Comparison of ENCODE assay signal across 12 cellular contexts in the genomic region with DNA sequence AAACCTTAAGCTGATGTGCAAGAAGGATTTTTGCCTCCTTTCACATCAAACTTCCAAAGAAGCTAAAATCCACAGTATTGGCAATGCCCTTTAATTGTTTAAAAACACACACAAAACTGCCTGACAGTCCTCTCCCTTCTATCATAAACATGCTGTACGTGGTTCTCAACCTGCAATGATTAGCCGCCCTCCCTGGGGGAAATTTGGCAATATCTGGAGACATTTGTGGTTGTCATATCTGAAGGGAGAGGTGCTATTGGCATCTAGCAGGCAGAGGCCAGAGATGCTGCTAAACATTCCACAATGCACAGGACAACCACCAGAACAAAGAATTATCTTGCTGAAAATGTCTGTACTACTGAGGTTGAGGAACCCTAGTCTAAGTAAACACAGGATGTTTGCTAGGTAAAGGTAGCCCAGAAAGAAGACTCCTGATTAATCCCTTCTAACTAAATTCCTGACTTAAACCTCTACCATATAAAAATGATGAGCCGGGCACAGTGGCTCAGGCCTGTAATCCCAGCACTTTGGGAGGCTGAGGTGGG. TPM values are rescaled to one million over a fixed set of nuclear protein-coding genes. Genes with fewer than 3 reads are reported as not detected.
DNase-seq lines count a peak whose midpoint lies in the region; ATAC-seq and TF ChIP-seq lines count a peak whose summit lies in the region.
"Had no signal": no experiment of that assay in that cellular context is flagged by ENCODE, and none has a peak within 500 bp of the region (broad histone marks: within the 10 kb centered on the region; RNA-seq: fewer than 3 reads in every experiment).

No MANE protein-coding gene starts in this region.

- no peaks in the 10 kb centered on the region for H3K79me2 ChIP-seq in parathyroid adenoma

- no peaks in the 10 kb centered on the region for H3K36me3 ChIP-seq in CD8-positive, alpha-beta T cell (ENCODE audit: insufficient read depth, low read length)
- H3K36me3 ChIP-seq in Panc1 (ENCODE audit: control insufficient read depth, insufficient read depth, low read length): no peaks in the 10 kb centered on the region
- no peaks in the 10 kb centered on the region for H3K36me3 ChIP-seq in endodermal cell (ENCODE audit: control insufficient read depth, insufficient read depth, low read length)
- H3K36me3 ChIP-seq in parathyroid adenoma (ENCODE audit: control insufficient read depth, insufficient read depth, low read length): no peaks in the 10 kb centered on the region
- H3K36me3 ChIP-seq: transverse colon had no signal

- no peaks in the 10 kb centered on the region for H3K9me3 ChIP-seq in CD8-positive, alpha-beta T cell (ENCODE audit: low read length)
- H3K9me3 ChIP-seq in Panc1 (ENCODE audit: control insufficient read depth, insufficient read depth, low read depth, low read length): no peaks in the 10 kb centered on the region
- no peaks in the 10 kb centered on the region for H3K9me3 ChIP-seq in endodermal cell (ENCODE audit: control insufficient read depth, low read length)
- no peaks in the 10 kb centered on the region for H3K9me3 ChIP-seq in parathyroid adenoma (ENCODE audit: control insufficient read depth, low read length)
- H3K9me3 ChIP-seq: transverse colon had no signal

- no peak for ATAC-seq in CD8-positive, alpha-beta T cell
- no peak for ATAC-seq in Panc1
- no peak for ATAC-seq in HG02840 (IDR thresholded peaks at IDR 0.05; ENCODE audit: low FRiP score, unreplicated experiment)
- no peak for ATAC-seq in HG02623 (IDR thresholded peaks at IDR 0.05; ENCODE audit: unreplicated experiment)

- H3K4me1 ChIP-seq in CD8-positive, alpha-beta T cell (ENCODE audit: insufficient read depth, low read length): peaks cover 3% of the 10 kb centered on the region
- H3K4me1 ChIP-seq in Panc1 (ENCODE audit: control insufficient read depth, insufficient read depth, low read length) (0 out of 2 replicates have a peak, but pooled peaks cover 2% of the 10 kb centered on the region), endodermal cell (ENCODE audit: control insufficient read depth, insufficient read depth, low read length) (peaks cover 4% of the 10 kb centered on the region), parathyroid adenoma (no peaks in the 10 kb centered on the region)

- no peak overlapping the region for H3K27ac ChIP-seq in CD8-positive, alpha-beta T cell (ENCODE audit: low read depth, low read length)
- no peak overlapping the region for H3K27ac ChIP-seq in Panc1 (ENCODE audit: low read length)
- H3K27ac ChIP-seq in endodermal cell (ENCODE audit: low read depth, low read length): no peak overlapping the region
- H3K27ac ChIP-seq in parathyroid adenoma: no peak overlapping the region

- 80 to 96% methylated on average over 1 to 3 of the region's 3 CpGs for WGBS in endodermal cell (ENCODE audit: insufficient coverage in 1 of 2, insufficient read length in 1 of 2), 2 experiments

- H2AFZ ChIP-seq in parathyroid adenoma: peak overlapping the region; percentile 93

- no peak overlapping the region for H3K27ac Mint-ChIP-seq in CD8-positive, alpha-beta T cell
- H3K27ac Mint-ChIP-seq in endodermal cell: no peak overlapping the region

- H3K4me1 Mint-ChIP-seq in CD8-positive, alpha-beta T cell (ENCODE audit: low read depth): peaks cover 5% of the 10 kb centered on the region
- H3K4me1 Mint-ChIP-seq in endodermal cell: peaks cover 7% of the 10 kb centered on the region

- H3K4me3 Mint-ChIP-seq in CD8-positive, alpha-beta T cell: peak overlapping the region; percentile 86
- peak overlapping the region; percentile 73 for H3K4me3 Mint-ChIP-seq in endodermal cell

- in situ Hi-C loops in Panc1 (cut with HindIII; ENCODE audit: low pct_unique_long_range_greater_than_20kb, low sequenced_read_pairs) (no loop called here), GM13977 (cut with MboI; ENCODE audit: low pct_unique_long_range_greater_than_20kb, low sequenced_read_pairs, unreplicated experiment) (no loop called here)

- peaks cover 3% of the 10 kb centered on the region for H3K27me3 Mint-ChIP-seq in CD8-positive, alpha-beta T cell (ENCODE audit: low read depth)
- H3K27me3 Mint-ChIP-seq in endodermal cell (ENCODE audit: insufficient read depth): peaks cover 10% of the 10 kb centered on the region

- H3K4me2 ChIP-seq in parathyroid adenoma (ENCODE audit: low read length): no peak overlapping the region

- intact Hi-C loops in CD8-positive, alpha-beta T cell (cut with DNase I, micrococcal nuclease): loop anchor here in 1 of 2 experiments (2.0 to 5.0 kb wide), 2 partner anchors 45 to 404 kb away; a partner anchor contains a TSS
- intact Hi-C loops in Panc1 (cut with micrococcal nuclease; ENCODE audit: unreplicated experiment): no loop called here

- no peaks in the 10 kb centered on the region for H3K9me3 Mint-ChIP-seq in CD8-positive, alpha-beta T cell
- H3K9me3 Mint-ChIP-seq in endodermal cell: no peaks in the 10 kb centered on the region

- BruUV-seq in Panc1 (replicated peaks; lab: Mats Ljungman, UMichigan): no TSS peak

- peaks cover 2% of the 10 kb centered on the region for H3K36me3 Mint-ChIP-seq in CD8-positive, alpha-beta T cell
- H3K36me3 Mint-ChIP-seq in endodermal cell (ENCODE audit: low read depth): no peaks in the 10 kb centered on the region

- no peak overlapping the region for H3K4me3 ChIP-seq in CD8-positive, alpha-beta T cell (ENCODE audit: low read depth, low read length)
- H3K4me3 ChIP-seq in Panc1 (ENCODE audit: low read depth in 2 of 2, low read length in 2 of 2) (peak overlapping the region; percentile 61; a peak in 3 of 4 replicates), endodermal cell (ENCODE audit: low read length) (peak overlapping the region; percentile 81), parathyroid adenoma (ENCODE audit: low read depth, low read length) (no peak overlapping the region)

- no peak for DNase-seq in CD8-positive, alpha-beta T cell
- DNase-seq in Panc1 (ENCODE audit: low read depth, low spot score) (no peak), endodermal cell (no peak), GM13977 (ENCODE audit: low spot score) (no peak), AG08396 (ENCODE audit: low spot score) (no peak)
- DNase-seq: EL had no signal

- H3K9ac ChIP-seq in endodermal cell (ENCODE audit: extremely low read depth, low read length, poor library complexity, severe bottlenecking) (no peak overlapping the region), parathyroid adenoma (no peak overlapping the region)

- CTCF ChIA-PET in CD8-positive, alpha-beta T cell (lab: Charles Lee): interaction anchor here (1.2 to 1.7 kb wide), 5 partner anchors 17 to 105 kb away, joined by 4 to 9 read pairs (median 5); a partner anchor contains a TSS
- CTCF ChIA-PET in Panc1 (lab: Charles Lee): interaction anchor here (0.7 kb wide), 1 partner anchor 21 kb away, joined by 3 read pairs; no protein-coding TSS in a partner anchor

- TF ChIP-seq CTCF in CD8-positive, alpha-beta T cell (IDR thresholded peaks at IDR 0.05): no peak
- TF ChIP-seq CTCF in Panc1 (IDR thresholded peaks at IDR 0.05): no peak
- no peak for TF ChIP-seq CTCF in endodermal cell (conservative IDR thresholded peaks at IDR 0.05)
- no peak for TF ChIP-seq CTCF in parathyroid adenoma (IDR thresholded peaks at IDR 0.05)
- TF ChIP-seq CTCF in GM13977 (IDR thresholded peaks at IDR 0.05; ENCODE audit: extremely low read depth, insufficient read depth, missing control alignments): no peak

- H3K27me3 ChIP-seq in CD8-positive, alpha-beta T cell (ENCODE audit: insufficient read depth, low read length): no peaks in the 10 kb centered on the region
- H3K27me3 ChIP-seq in Panc1 (ENCODE audit: control insufficient read depth, insufficient read depth, low read length) (no peaks in the 10 kb centered on the region), endodermal cell (ENCODE audit: control insufficient read depth, insufficient read depth, low read length, poor library complexity, severe bottlenecking) (peaks cover 13% of the 10 kb centered on the region), parathyroid adenoma (ENCODE audit: control insufficient read depth, insufficient read depth, low read length) (no peaks in the 10 kb centered on the region)
- H3K27me3 ChIP-seq: transverse colon had no signal

- POLR2A ChIA-PET in CD8-positive, alpha-beta T cell (lab: Charles Lee): interaction anchor here (0.6 to 3.0 kb wide), 14 partner anchors 13 to 555 kb away, joined by 3 to 29 read pairs (median 6); a partner anchor contains a TSS
- POLR2A ChIA-PET in Panc1 (lab: Charles Lee): interaction anchor here (0.7 kb wide), 1 partner anchor 122 kb away, joined by 3 read pairs; no protein-coding TSS in a partner anchor

RNA-seq across cellular contexts. Expression of a gene that starts 1.2 kb away (rescaled TPM):
- not detected for total RNA-seq in CD8-positive, alpha-beta T cell
- total RNA-seq in Panc1 (2021; ENCODE audit: unreplicated experiment) (not detected), endodermal cell (not detected)
- not detected for polyA plus RNA-seq in Panc1 (2012; ENCODE audit: insufficient read length)
- polyA plus RNA-seq in endodermal cell (2013, experiment 1 of 2): not detected
- not detected for polyA plus RNA-seq in endodermal cell (2013, experiment 2 of 2)
- total RNA-seq: kidney epithelial cell, OCI-LY7, transverse colon had no signal

RNA-seq across cellular contexts. Expression of a gene that starts 21.8 kb away (rescaled TPM):
- 1 to 10 TPM in 1 of 2 experiments, under 1 TPM in 1; 0.81 to 1.1 TPM for total RNA-seq in CD8-positive, alpha-beta T cell
- 2.7 TPM for total RNA-seq in Panc1 (2021; ENCODE audit: unreplicated experiment)
- 2.4 TPM for polyA plus RNA-seq in Panc1 (2012; ENCODE audit: insufficient read length)
- 1 to 10 TPM in 1 of 2 donors, under 1 TPM in 1; 0.97 to 2.0 TPM for total RNA-seq in endodermal cell
- polyA plus RNA-seq in endodermal cell (2013, experiment 1 of 2): 0.28 TPM
- polyA plus RNA-seq in endodermal cell (2013, experiment 2 of 2): 0.58 TPM
- total RNA-seq: OCI-LY7 had no signal

RNA-seq across cellular contexts. Expression of a gene that starts 31.3 kb away (rescaled TPM):
- 1 to 10 TPM; 2.8 to 3.3 TPM for total RNA-seq in CD8-positive, alpha-beta T cell
- total RNA-seq in Panc1 (2021; ENCODE audit: unreplicated experiment): 15.2 TPM
- polyA plus RNA-seq in Panc1 (2012; ENCODE audit: insufficient read length): 3.4 TPM
- 10 to 100 TPM; 22.9 to 30.5 TPM for total RNA-seq in endodermal cell
- 11.6 TPM for polyA plus RNA-seq in endodermal cell (2013, experiment 1 of 2)
- 12.5 TPM for polyA plus RNA-seq in endodermal cell (2013, experiment 2 of 2)

RNA-seq across cellular contexts. Expression of a gene that starts 44.5 kb away (rescaled TPM):
- 10 to 100 TPM; 16.0 to 16.7 TPM for total RNA-seq in CD8-positive, alpha-beta T cell
- total RNA-seq in Panc1 (2021; ENCODE audit: unreplicated experiment): 24.9 TPM
- polyA plus RNA-seq in Panc1 (2012; ENCODE audit: insufficient read length): 36.6 TPM
- 10 to 100 TPM in 1 of 2 donors, 1 to 10 TPM in 1; 5.0 to 12.3 TPM for total RNA-seq in endodermal cell
- 13.0 TPM for polyA plus RNA-seq in endodermal cell (2013, experiment 1 of 2)
- polyA plus RNA-seq in endodermal cell (2013, experiment 2 of 2): 13.5 TPM

RNA-seq across cellular contexts. Expression of a gene that starts 54.7 kb away (rescaled TPM):
- not detected for total RNA-seq in CD8-positive, alpha-beta T cell
- total RNA-seq in Panc1 (2021; ENCODE audit: unreplicated experiment) (not detected), endodermal cell (1 to 10 TPM in 1 of 2 donors, under 1 TPM in 1; 0.46 to 3.2 TPM)
- polyA plus RNA-seq in Panc1 (2012; ENCODE audit: insufficient read length): not detected
- polyA plus RNA-seq in endodermal cell (2013, experiment 1 of 2): 0.18 TPM
- polyA plus RNA-seq in endodermal cell (2013, experiment 2 of 2): not detected
- total RNA-seq: kidney epithelial cell, OCI-LY7 had no signal

Comparison
In these comparisons a context has a peak if more than half of its experiments do, and no peak if none do; other contexts are left out.
1. H3K4me3 ChIP-seq: peak in Panc1 (2 of 2) and endodermal cell (single experiment); none in CD8-positive, alpha-beta T cell (single experiment) and parathyroid adenoma (single experiment).